22 cellular contexts compared by ENCODE assay signal in the genomic region with DNA sequence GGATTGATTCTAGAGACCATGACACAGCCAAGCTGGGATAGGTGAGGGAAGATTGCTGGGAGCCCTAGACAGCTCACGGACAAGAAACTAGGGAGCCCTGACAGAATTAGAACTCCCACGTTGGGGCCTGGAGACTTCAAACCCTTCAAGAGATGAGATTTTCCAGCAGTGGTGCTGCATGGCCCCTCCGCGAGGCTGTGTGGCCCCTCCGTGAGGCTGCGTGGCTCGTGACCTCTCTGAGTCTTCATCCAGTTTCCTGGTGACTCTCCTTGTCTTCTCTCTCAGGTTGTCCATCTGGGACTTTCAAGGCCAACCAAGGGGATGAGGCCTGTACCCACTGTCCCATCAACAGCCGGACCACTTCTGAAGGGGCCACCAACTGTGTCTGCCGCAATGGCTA.
"Had no signal": no experiment of that assay in that cellular context is flagged by ENCODE, and none has a peak within 500 bp of the region (broad histone marks: within the 10 kb centered on the region; RNA-seq: fewer than 3 reads in every experiment).

No MANE protein-coding gene starts in this region.

- H3K4me1 Mint-ChIP-seq: nephron progenitor cell; stimulated activated effector memory CD8-positive, alpha-beta T cell treated with anti-CD3 and anti-CD28 coated beads, Interleukin-12 subunit alpha, Interleukin-12 subunit beta, amount 100 ng/mL, for 72 hours had no signal

- H3K9ac ChIP-seq: parathyroid adenoma had no signal

- H3K36me3 Mint-ChIP-seq: natural killer cell treated with Interleukin-12 subunit alpha and Interleukin-12 subunit beta and Interleukin-15 and Interleukin-18, amount 100 ng/mL, for 72 hours; stimulated activated effector memory CD8-positive, alpha-beta T cell treated with anti-CD3 and anti-CD28 coated beads, Interleukin-12 subunit alpha, Interleukin-12 subunit beta, amount 100 ng/mL, for 72 hours; stimulated activated naive B cell treated with anti-CD40 and anti-IgM and Interleukin-4, amounts not matched to agents 10 μg/mL and 1 μg/mL and 100 μg/mL, for 72 hours had no signal

- H3K9me3 ChIP-seq: ovary, psoas muscle, right lobe of liver, sigmoid colon, stomach, thoracic aorta, thyroid gland, tibial nerve, upper lobe of left lung, vagina had no signal

- H3K9me3 Mint-ChIP-seq: natural killer cell treated with Interleukin-12 subunit alpha and Interleukin-12 subunit beta and Interleukin-15 and Interleukin-18, amount 100 ng/mL, for 72 hours; neural crest cell; stimulated activated effector memory CD8-positive, alpha-beta T cell treated with anti-CD3 and anti-CD28 coated beads, Interleukin-12 subunit alpha, Interleukin-12 subunit beta, amount 100 ng/mL, for 72 hours; stimulated activated naive B cell treated with anti-CD40 and anti-IgM and Interleukin-4, amounts not matched to agents 10 μg/mL and 1 μg/mL and 100 μg/mL, for 72 hours; stimulated activated naive CD8-positive, alpha-beta T cell treated with anti-CD3 and anti-CD28 coated beads, Interleukin-15, Interleukin-2, amounts not matched to agents 100 ng/mL and 50 ng/mL, for 24 hours had no signal

- H2AFZ ChIP-seq: parathyroid adenoma had no signal

- H3K27me3 ChIP-seq: ovary, right lobe of liver, sigmoid colon, stomach, thyroid gland, tibial nerve, upper lobe of left lung, vagina had no signal

- ATAC-seq: natural killer cell treated with Interleukin-12 subunit alpha and Interleukin-12 subunit beta and Interleukin-15 and Interleukin-18, amount 100 ng/mL, for 72 hours; stimulated activated effector memory CD8-positive, alpha-beta T cell treated with anti-CD3 and anti-CD28 coated beads, Interleukin-12 subunit alpha, Interleukin-12 subunit beta, amount 100 ng/mL, for 72 hours had no signal

- H3K79me2 ChIP-seq: parathyroid adenoma had no signal

- H3K4me3 Mint-ChIP-seq: natural killer cell treated with Interleukin-12 subunit alpha and Interleukin-12 subunit beta and Interleukin-15 and Interleukin-18, amount 100 ng/mL, for 72 hours; nephron progenitor cell; neural crest cell; stimulated activated effector memory CD8-positive, alpha-beta T cell treated with anti-CD3 and anti-CD28 coated beads, Interleukin-12 subunit alpha, Interleukin-12 subunit beta, amount 100 ng/mL, for 72 hours; stimulated activated naive B cell treated with anti-CD40 and anti-IgM and Interleukin-4, amounts not matched to agents 10 μg/mL and 1 μg/mL and 100 μg/mL, for 72 hours; stimulated activated naive CD8-positive, alpha-beta T cell treated with anti-CD3 and anti-CD28 coated beads, Interleukin-15, Interleukin-2, amounts not matched to agents 100 ng/mL and 50 ng/mL, for 24 hours had no signal

- H3K27ac Mint-ChIP-seq: natural killer cell treated with Interleukin-12 subunit alpha and Interleukin-12 subunit beta and Interleukin-15 and Interleukin-18, amount 100 ng/mL, for 72 hours; nephron progenitor cell; progenitor cell of endocrine pancreas; stimulated activated effector memory CD8-positive, alpha-beta T cell treated with anti-CD3 and anti-CD28 coated beads, Interleukin-12 subunit alpha, Interleukin-12 subunit beta, amount 100 ng/mL, for 72 hours; stimulated activated naive B cell treated with anti-CD40 and anti-IgM and Interleukin-4, amounts not matched to agents 10 μg/mL and 1 μg/mL and 100 μg/mL, for 72 hours; stimulated activated naive CD8-positive, alpha-beta T cell treated with anti-CD3 and anti-CD28 coated beads, Interleukin-15, Interleukin-2, amounts not matched to agents 100 ng/mL and 50 ng/mL, for 24 hours had no signal

- H3K27ac ChIP-seq: ovary, parathyroid adenoma, psoas muscle, right lobe of liver, sigmoid colon, stomach, thoracic aorta, thyroid gland, tibial nerve, upper lobe of left lung, vagina had no signal

- DNase-seq: occipital lobe; psoas muscle; right lobe of liver; sigmoid colon; stimulated activated CD4-positive, alpha-beta T cell treated with anti-CD3 and anti-CD28 coated beads, Interleukin-4, amount 100 ng/mL, for 24 hours; stimulated activated naive B cell treated with anti-CD40 and anti-IgM and Interleukin-4, amounts not matched to agents 10 μg/mL and 1 μg/mL and 100 μg/mL, for 72 hours; stimulated activated naive CD4-positive, alpha-beta T cell treated with Interleukin-2 at 50 U/mL for 16 hours; stomach; trophoblast cell had no signal

- H3K4me1 ChIP-seq: parathyroid adenoma, psoas muscle, right lobe of liver, stomach, tibial nerve, upper lobe of left lung, vagina had no signal

- H3K36me3 ChIP-seq: ovary, right lobe of liver, sigmoid colon, stomach, thoracic aorta, thyroid gland, upper lobe of left lung, vagina had no signal

- H3K27me3 Mint-ChIP-seq: progenitor cell of endocrine pancreas had no signal

- H3K4me3 ChIP-seq: ovary, psoas muscle, right lobe of liver, sigmoid colon, stomach, thoracic aorta, thyroid gland, tibial nerve, upper lobe of left lung, vagina had no signal
